ENCODE assay signal across 8 cellular contexts in the genomic region with DNA sequence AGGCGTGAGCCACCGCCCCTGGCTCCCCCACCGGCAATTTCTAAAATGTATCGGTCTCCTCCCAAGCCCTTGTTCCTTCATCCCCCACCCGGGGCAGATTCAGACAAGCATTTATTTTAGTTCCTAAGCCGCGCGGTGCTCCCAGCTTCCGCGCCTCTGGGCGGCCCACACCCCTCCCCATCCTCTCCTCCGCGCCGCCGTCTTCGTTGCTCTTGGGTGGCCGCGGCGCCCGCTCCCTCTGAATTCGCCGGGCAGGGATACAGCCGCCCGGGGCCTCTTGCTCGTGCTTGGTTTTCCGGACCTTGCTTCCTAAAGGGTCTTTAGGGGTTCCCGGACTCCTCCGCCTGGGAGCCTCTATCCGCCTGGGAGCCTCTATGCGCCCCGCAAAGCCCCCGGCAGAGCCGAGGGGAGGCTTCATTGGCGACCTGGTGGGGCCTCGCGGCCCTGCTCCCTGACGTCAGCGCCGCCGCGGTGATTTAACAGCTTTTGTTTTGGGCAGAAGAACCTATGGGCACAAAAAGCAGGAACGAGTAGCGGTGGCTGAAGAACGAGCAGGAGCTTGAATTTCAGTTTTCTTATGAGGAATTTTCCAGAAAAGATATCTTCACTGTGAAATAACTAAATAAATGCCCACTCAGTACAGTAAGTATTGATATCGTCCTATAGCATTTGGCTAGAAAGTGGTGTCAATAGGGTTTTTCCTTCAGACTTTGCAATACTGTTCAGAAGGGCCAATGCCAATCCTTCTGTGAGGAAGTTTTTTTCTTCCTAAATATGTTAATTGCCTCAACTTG. TPM values are rescaled to one million over a fixed set of nuclear protein-coding genes. Genes with fewer than 3 reads are reported as not detected.
A peak's percentile ranks its signal among the peaks of the same experiment; 100 is the strongest.
DNase-seq lines count a peak whose midpoint lies in the region; ATAC-seq and TF ChIP-seq lines count a peak whose summit lies in the region.

No MANE protein-coding gene starts in this region.

- H3K27ac ChIP-seq in heart right ventricle: peak overlapping the region; percentile 77 to 98 (median 93)

- peak overlapping the region; percentile 75 for H3K4me3 ChIP-seq in GM08714 (ENCODE audit: low read length)
- H3K4me3 ChIP-seq in adipocyte (ENCODE audit: low read length): peak overlapping the region; percentile 92
- H3K4me3 ChIP-seq in heart right ventricle: peak overlapping the region; percentile 32 to 83 (median 69)

- peak; percentile 85 to 94 (median 90) for ATAC-seq in heart right ventricle

- H3K4me1 ChIP-seq in adipocyte (ENCODE audit: control insufficient read depth, insufficient read depth, low read length): peaks cover 15% of the 10 kb centered on the region
- peaks cover 0 to 23% (median 9%) of the 10 kb centered on the region in 9 donors for H3K4me1 ChIP-seq in heart right ventricle

- H3K27ac Mint-ChIP-seq in HFFc6 (peak overlapping the region; percentile 99), type B pancreatic cell (peak overlapping the region; percentile 90)

- H3K27me3 Mint-ChIP-seq in HFFc6 (ENCODE audit: insufficient read depth) (peaks cover 1% of the 10 kb centered on the region; the same call in 1 of the 2 replicates), type B pancreatic cell (peaks cover 7% of the 10 kb centered on the region)

- H3K36me3 Mint-ChIP-seq in HFFc6 (ENCODE audit: low read depth): no peaks in the 10 kb centered on the region
- no peaks in the 10 kb centered on the region for H3K36me3 Mint-ChIP-seq in type B pancreatic cell

- peak overlapping the region; percentile 90 for H3K9ac ChIP-seq in adipocyte (ENCODE audit: low read length)

- H3K4me3 Mint-ChIP-seq in HFFc6: peak overlapping the region; percentile 96
- H3K4me3 Mint-ChIP-seq in type B pancreatic cell: peak overlapping the region; percentile 91

- TF ChIP-seq CTCF in HFFc6 (IDR thresholded peaks at IDR 0.05) (no peak; the same call in 1 of the 2 replicates), heart right ventricle (IDR thresholded peaks at IDR 0.05) (peak in 2 of 9 donors; percentile 5 to 14), type B pancreatic cell (conservative IDR thresholded peaks at IDR 0.05) (no peak)

- H3K27me3 ChIP-seq in adipocyte (replicated peaks; ENCODE audit: control insufficient read depth, insufficient read depth, low read length) (no peaks in the 10 kb centered on the region), heart right ventricle (no peaks in the 10 kb centered on the region)

- 0 to 1% methylated on average over 45 of the region's 45 CpGs for WGBS in heart right ventricle, 2 donors

- H3K9me3 Mint-ChIP-seq in HFFc6: no peaks in the 10 kb centered on the region
- no peaks in the 10 kb centered on the region for H3K9me3 Mint-ChIP-seq in type B pancreatic cell

- H3K4me1 Mint-ChIP-seq in HFFc6 (ENCODE audit: low read depth): peaks cover 28% of the 10 kb centered on the region
- peaks cover 13% of the 10 kb centered on the region for H3K4me1 Mint-ChIP-seq in type B pancreatic cell (ENCODE audit: unreplicated experiment)

- DNase-seq in HFFc6 (peak; percentile 54), NAMALWA (ENCODE audit: low spot score) (peak; percentile 31), SW480 (ENCODE audit: low spot score) (peak; percentile 76), adipocyte (ENCODE audit: low read depth) (peak; percentile 87), heart right ventricle (peak; percentile 67 to 75), posterior cingulate gyrus (peak; percentile 45 to 95 (median 66)), type B pancreatic cell (ENCODE audit: extremely low spot score, unreplicated experiment) (peak; percentile 79)

- H3K36me3 ChIP-seq in adipocyte (ENCODE audit: control insufficient read depth, insufficient read depth, low read length, severe bottlenecking) (no peaks in the 10 kb centered on the region), heart right ventricle (peaks cover 0 to 4% (median 0%) of the 10 kb centered on the region in 9 donors)

- H3K9me3 ChIP-seq in adipocyte (ENCODE audit: control insufficient read depth, low read length): no peaks in the 10 kb centered on the region
- no peaks in the 10 kb centered on the region for H3K9me3 ChIP-seq in heart right ventricle

- intact Hi-C loops in heart right ventricle (cut with DNase I): loop anchor here in 8 of 10 donors (1.0 to 10.0 kb wide), 6 partner anchors 16 to 301 kb away; a partner anchor contains a TSS
- intact Hi-C loops in posterior cingulate gyrus (cut with DNase I): loop anchor here (5.0 to 10.0 kb wide), 2 partner anchors 219 to 281 kb away; a partner anchor contains a TSS

RNA-seq across cellular contexts. Expression of a gene that starts 37.3 kb away (rescaled TPM):
- total RNA-seq in HFFc6 (2021; fragmentation: NEBNext Ultra II Directional; extraction: Animal tissue kit (Norgen Biotek cat#: 25700)): 10 to 100 TPM; 30.4 to 38.3 (median 33.7) TPM
- total RNA-seq in heart right ventricle: 10 to 100 TPM; 39.8 to 55.3 (median 44.3) TPM
- polyA plus RNA-seq in heart right ventricle: 10 to 100 TPM; 39.7 to 40.3 TPM
- 52.2 and 69.5 TPM in 2 replicates for total RNA-seq in type B pancreatic cell (ENCODE audit: low replicate concordance)

RNA-seq across cellular contexts. Expression of a gene that starts 37.5 kb away (rescaled TPM):
- 1 to 10 TPM in 1 of 6 experiments, under 1 TPM in 5; 0.43 to 1.0 (median 0.69) TPM for total RNA-seq in HFFc6 (2021; fragmentation: NEBNext Ultra II Directional; extraction: Animal tissue kit (Norgen Biotek cat#: 25700))
- total RNA-seq in heart right ventricle (1 to 10 TPM in 7 of 10 donors, under 1 TPM in 3; 0.57 to 2.0 (median 1.7) TPM), type B pancreatic cell (ENCODE audit: low replicate concordance) (2.3 and 8.0 TPM in 2 replicates)
- 1 to 10 TPM in 1 of 2 donors, under 1 TPM in 1; 0.54 to 6.6 TPM for polyA plus RNA-seq in heart right ventricle

Comparison
In these comparisons a context has a peak if more than half of its experiments do, and no peak if none do; other contexts are left out.
1. Peak in every context shown above with its lines: DNase-seq, ATAC-seq, H3K4me3 ChIP-seq and H3K27ac ChIP-seq.
2. DNase-seq: peak in every context shown above with its lines; median percentile 87 in adipocyte; 79 in type B pancreatic cell; 76 in SW480; 71 in heart right ventricle; 66 in posterior cingulate gyrus; 54 in HFFc6; 31 in NAMALWA.